10 cellular contexts compared by ENCODE assay signal in genomic region chr15:51732661-51733060, GRCh38. TPM values are rescaled to one million over a fixed set of nuclear protein-coding genes. Genes with fewer than 3 reads are reported as not detected.
DNase-seq lines count a peak whose midpoint lies in the region; FAIRE-seq and TF ChIP-seq lines count a peak whose summit lies in the region.
"Had no signal": no experiment of that assay in that cellular context is flagged by ENCODE, and none has a peak within 500 bp of the region (broad histone marks: within the 10 kb centered on the region; RNA-seq: fewer than 3 reads in every experiment).

No MANE protein-coding gene starts in this region.

- no peaks in the 10 kb centered on the region for H3K9me2 ChIP-seq in OCI-LY1 (ENCODE audit: low read depth, low read length)

- no peaks in the 10 kb centered on the region for H3K9me3 ChIP-seq in OCI-LY1 (ENCODE audit: low read length)
- no peaks in the 10 kb centered on the region for H3K9me3 ChIP-seq in small intestine (ENCODE audit: control insufficient read depth, low read depth)

- TF ChIP-seq CTCF in OCI-LY1 (IDR thresholded peaks at IDR 0.05; ENCODE audit: low read length) = no peak
- TF ChIP-seq CTCF in coronary artery (IDR thresholded peaks at IDR 0.05) = no peak
- no peak for TF ChIP-seq CTCF in D721Med (IDR thresholded peaks at IDR 0.05; ENCODE audit: insufficient read depth, missing control alignments)

- no peaks in the 10 kb centered on the region for H4K20me1 ChIP-seq in OCI-LY1 (ENCODE audit: insufficient read depth, low read length)

- H3K27ac ChIP-seq in OCI-LY1 (ENCODE audit: low read depth, low read length, poor library complexity, severe bottlenecking) (peak overlapping the region; percentile 74), coronary artery (peak overlapping the region; percentile 74 to 89), small intestine (ENCODE audit: low read depth in 1 of 2, low read length in 1 of 2) (peak overlapping the region; percentile 73 to 98)

- 65 to 85% (median 80%) methylated on average over 2 of the region's 2 CpGs for WGBS in small intestine, 3 donors

- DNase-seq in GDM1 (lab: John Stamatoyannopoulos, UW) (peak; percentile 39), coronary artery (ENCODE audit: low spot score) (no peak), small intestine (no peak), D721Med (ENCODE audit: insufficient read length, low spot score) (no peak), HPDE6-E6E7 (ENCODE audit: extremely low spot score) (no peak), NCI-H1930 (lab: John Stamatoyannopoulos, UW) (no peak)
- DNase-seq: DMS153, NCI-H446 treated with DMSO at 0.1 percent for 48 hours, RPMI8226 had no signal

- H3K27me3 ChIP-seq in OCI-LY1 (ENCODE audit: insufficient read depth, low read length) (no peaks in the 10 kb centered on the region), small intestine (ENCODE audit: control insufficient read depth in 2 of 2, insufficient read depth in 2 of 2, low read length in 2 of 2) (no peaks in the 10 kb centered on the region)

- no peak overlapping the region for H2AFZ ChIP-seq in OCI-LY1 (ENCODE audit: low read length)

- no peaks in the 10 kb centered on the region for H3K79me2 ChIP-seq in OCI-LY1 (ENCODE audit: insufficient read depth, low read length)

- peaks cover 47% of the 10 kb centered on the region for H3K4me1 ChIP-seq in OCI-LY1 (ENCODE audit: insufficient read depth, low read length, severe bottlenecking)
- peaks cover 3 to 24% of the 10 kb centered on the region in 2 donors for H3K4me1 ChIP-seq in small intestine (ENCODE audit: control insufficient read depth in 2 of 2, insufficient read depth in 1 of 2, low read depth in 1 of 2, low read length in 1 of 2)

- H3K4me3 ChIP-seq in OCI-LY1 (ENCODE audit: low read depth, low read length, poor library complexity, severe bottlenecking) (no peak overlapping the region), coronary artery (no peak overlapping the region), small intestine (ENCODE audit: low read depth in 1 of 2, low read length in 2 of 2) (no peak overlapping the region)

- H3K36me3 ChIP-seq in OCI-LY1 (ENCODE audit: insufficient read depth, low read length) = no peaks in the 10 kb centered on the region
- no peaks in the 10 kb centered on the region for H3K36me3 ChIP-seq in small intestine (ENCODE audit: control insufficient read depth in 2 of 2, insufficient read depth in 2 of 2, low read length in 2 of 2)

- H3K9ac ChIP-seq in OCI-LY1 (ENCODE audit: low read length) = no peak overlapping the region

- FAIRE-seq in small intestine (lab: Jason Lieb, UNC) = no peak
- no peak for FAIRE-seq in D721Med (lab: Jason Lieb, UNC)

- no peak overlapping the region; the same call in 1 of the 2 replicates for H3K4me2 ChIP-seq in OCI-LY1 (ENCODE audit: low read length)

- H3F3A ChIP-seq in OCI-LY1 (ENCODE audit: insufficient read depth, low read length) = no peaks in the 10 kb centered on the region

RNA-seq across cellular contexts. Expression of gene LYSMD2, which starts 4.8 kb away (rescaled TPM):
- 10 to 100 TPM; 10.7 to 19.6 (median 11.9) TPM for polyA plus RNA-seq in small intestine

RNA-seq across cellular contexts. Expression of gene TMOD2, which starts 18.7 kb away (rescaled TPM):
- 1 to 10 TPM in 1 of 3 donors, under 1 TPM in 2; 0.45 to 3.2 (median 0.54) TPM for polyA plus RNA-seq in small intestine

RNA-seq across cellular contexts. Expression of gene SCG3, which starts 51.4 kb away (rescaled TPM):
- 1 to 10 TPM in 1 of 3 donors, under 1 TPM in 1, not detected in 1; 0.27 to 4.7 TPM for polyA plus RNA-seq in small intestine
